In the genomic region with DNA sequence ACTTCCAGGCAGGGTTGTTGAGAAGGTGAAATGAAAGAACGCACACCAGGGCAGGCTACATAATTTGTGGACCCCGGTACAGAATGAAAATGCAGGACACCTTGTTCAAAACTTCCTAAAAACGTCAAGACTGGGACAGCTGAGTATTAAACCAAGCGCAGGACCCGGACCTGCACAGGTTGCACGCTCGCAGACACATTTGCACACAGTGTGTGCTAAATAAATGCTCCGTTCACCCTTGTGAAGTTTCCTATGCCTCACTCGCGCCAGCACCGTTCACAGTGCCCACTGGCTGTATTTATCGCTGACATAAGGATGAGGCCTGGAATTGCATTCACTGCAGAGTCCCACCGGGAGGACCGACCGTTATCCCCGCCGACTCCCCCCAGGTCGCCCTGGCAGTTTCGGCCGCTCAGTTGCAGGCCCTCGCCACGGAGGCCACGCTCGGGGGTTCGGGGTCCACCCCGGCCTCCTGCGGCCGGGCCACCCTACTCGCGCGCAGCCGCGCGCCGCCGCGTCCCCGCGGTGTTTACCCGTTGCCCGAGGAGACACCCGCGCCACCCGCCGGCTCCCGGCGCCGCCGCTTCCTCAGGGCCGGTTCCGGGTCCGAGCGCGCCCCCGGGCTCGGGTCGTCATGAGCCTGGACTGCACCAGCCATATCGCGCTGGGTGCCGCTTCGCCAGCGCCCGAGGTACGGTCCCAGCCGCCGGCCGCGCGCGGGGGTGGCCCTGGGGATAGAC, we compare ENCODE assay signal across 8 cellular contexts. TPM values are rescaled to one million over a fixed set of nuclear protein-coding genes. Genes with fewer than 3 reads are reported as not detected.
DNase-seq lines count a peak whose midpoint lies in the region; ATAC-seq, FAIRE-seq and TF ChIP-seq lines count a peak whose summit lies in the region.

A gene with protein sequence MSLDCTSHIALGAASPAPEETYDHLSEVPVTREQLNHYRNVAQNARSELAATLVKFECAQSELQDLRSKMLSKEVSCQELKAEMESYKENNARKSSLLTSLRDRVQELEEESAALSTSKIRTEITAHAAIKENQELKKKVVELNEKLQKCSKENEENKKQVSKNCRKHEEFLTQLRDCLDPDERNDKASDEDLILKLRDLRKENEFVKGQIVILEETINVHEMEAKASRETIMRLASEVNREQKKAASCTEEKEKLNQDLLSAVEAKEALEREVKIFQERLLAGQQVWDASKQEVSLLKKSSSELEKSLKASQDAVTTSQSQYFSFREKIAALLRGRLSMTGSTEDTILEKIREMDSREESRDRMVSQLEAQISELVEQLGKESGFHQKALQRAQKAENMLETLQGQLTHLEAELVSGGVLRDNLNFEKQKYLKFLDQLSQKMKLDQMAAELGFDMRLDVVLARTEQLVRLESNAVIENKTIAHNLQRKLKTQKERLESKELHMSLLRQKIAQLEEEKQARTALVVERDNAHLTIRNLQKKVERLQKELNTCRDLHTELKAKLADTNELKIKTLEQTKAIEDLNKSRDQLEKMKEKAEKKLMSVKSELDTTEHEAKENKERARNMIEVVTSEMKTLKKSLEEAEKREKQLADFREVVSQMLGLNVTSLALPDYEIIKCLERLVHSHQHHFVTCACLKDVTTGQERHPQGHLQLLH (plus strand): TSS at position 523 of the 740 bp plus-strand sequence. CDS start 112 bp downstream, at position 635.

- H3K4me3 ChIP-seq in H7 (ENCODE audit: insufficient read depth, low read depth, low read length) = peak within 1 kb of the TSS; percentile 66
- H3K4me3 ChIP-seq in WERI-Rb-1 (ENCODE audit: low read depth, low read length) = peak within 1 kb of the TSS; percentile 82
- peak within 1 kb of the TSS; percentile 60 to 70 for H3K4me3 ChIP-seq in foreskin fibroblast (ENCODE audit: low read depth in 1 of 2, low read length in 2 of 2)

- H3K27ac ChIP-seq in WERI-Rb-1 = no peak within 1 kb of the TSS

- no peak for FAIRE-seq in HTR-8/SVneo (lab: Jason Lieb, UNC)

- H3K36me3 ChIP-seq in H7 (replicated peaks; ENCODE audit: control insufficient read depth, insufficient read depth, low read length) (no peaks in the 10 kb centered on the region), WERI-Rb-1 (no peaks in the 10 kb centered on the region)

- H3K27me3 Mint-ChIP-seq in naive thymus-derived CD8-positive, alpha-beta T cell = peaks cover 28 to 46% (median 37%) of the 10 kb centered on the region in 5 donors

- H3K4me3 Mint-ChIP-seq in naive thymus-derived CD8-positive, alpha-beta T cell = peak within 1 kb of the TSS; percentile 33 to 76 (median 59)

- H3K4me1 Mint-ChIP-seq in naive thymus-derived CD8-positive, alpha-beta T cell = peaks cover 0 to 15% (median 11%) of the 10 kb centered on the region in 4 donors

- TF ChIP-seq CTCF in WERI-Rb-1 (IDR thresholded peaks at IDR 0.05; ENCODE audit: low read depth, low read length) (no peak), foreskin fibroblast (IDR thresholded peaks at IDR 0.05; ENCODE audit: low read depth, low read length) (no peak)

- POLR2A ChIA-PET in naive thymus-derived CD8-positive, alpha-beta T cell (lab: Charles Lee) = no interaction called here

- no peaks in the 10 kb centered on the region for H3K9me3 ChIP-seq in WERI-Rb-1 (ENCODE audit: severe bottlenecking)

- H3K9me3 Mint-ChIP-seq in naive thymus-derived CD8-positive, alpha-beta T cell = no peaks in the 10 kb centered on the region

- peak within 1 kb of the TSS in 1 of 10 donors; percentile 30 for H3K27ac Mint-ChIP-seq in naive thymus-derived CD8-positive, alpha-beta T cell

- ATAC-seq in naive thymus-derived CD8-positive, alpha-beta T cell = peak in 1 of 2 donors; percentile 28
- ATAC-seq in GM21619 (IDR thresholded peaks at IDR 0.05; ENCODE audit: unreplicated experiment) (no peak), HG03460 (IDR thresholded peaks at IDR 0.05; ENCODE audit: unreplicated experiment) (no peak)

- DNase-seq in Ammon's horn (ENCODE audit: low spot score) = peak; percentile 24
- peak; percentile 83 for DNase-seq in H7
- peak; percentile 58 for DNase-seq in WERI-Rb-1
- peak in 1 of 2 donors; percentile 43 for DNase-seq in foreskin fibroblast
- DNase-seq in naive thymus-derived CD8-positive, alpha-beta T cell = no peak
- no peak for DNase-seq in HTR-8/SVneo (ENCODE audit: insufficient read length, low spot score)

- H3K36me3 Mint-ChIP-seq in naive thymus-derived CD8-positive, alpha-beta T cell = peaks cover 0 to 3% (median 0%) of the 10 kb centered on the region in 3 donors

- H3K27me3 ChIP-seq in H7 (ENCODE audit: control insufficient read depth, insufficient read depth, low read length) (peaks cover 29% of the 10 kb centered on the region), WERI-Rb-1 (ENCODE audit: insufficient read depth, low read depth, severe bottlenecking) (no peaks in the 10 kb centered on the region)

RNA-seq across cellular contexts. Expression of the gene that starts here (rescaled TPM):
- total RNA-seq in H7 (2014; rRNA removed; shearing (Covaris generic)) = 0.11 and 0.55 TPM in 2 replicates
- not detected for total RNA-seq in naive thymus-derived CD8-positive, alpha-beta T cell
- polyA plus RNA-seq in naive thymus-derived CD8-positive, alpha-beta T cell = under 1 TPM in 1 of 3 donors, not detected in 2; 0.09 TPM

Comparison
In these comparisons a context has a peak if more than half of its experiments do, and no peak if none do; other contexts are left out.
1. Peak in DNase-seq and H3K4me3 ChIP-seq in H7; RNA of the gene not detected or under 1 TPM.
2. DNase-seq: peak in Ammon's horn (single experiment) and WERI-Rb-1 (single experiment); none in naive thymus-derived CD8-positive, alpha-beta T cell (0 of 10) and HTR-8/SVneo (single experiment).
3. Peak in every context shown above with its lines, with median percentiles within 50 percentile points of each other: H3K4me3 ChIP-seq.